In genomic region chr2:127906206-127906926, GRCh38 we compare ENCODE assay signal across 16 cellular contexts. TPM values are rescaled to one million over a fixed set of nuclear protein-coding genes. Genes with fewer than 3 reads are reported as not detected.
DNase-seq lines count a peak whose midpoint lies in the region; ATAC-seq and TF ChIP-seq lines count a peak whose summit lies in the region.
"Had no signal": no experiment of that assay in that cellular context is flagged by ENCODE, and none has a peak within 500 bp of the region (broad histone marks: within the 10 kb centered on the region; RNA-seq: fewer than 3 reads in every experiment).

No MANE protein-coding gene starts in this region.

- no peak overlapping the region for H3K56ac ChIP-seq in IMR-90 (ENCODE audit: extremely low read depth, insufficient read depth, low read length)

- BruUV-seq in IMR-90 (replicated peaks; lab: Mats Ljungman, UMichigan): no TSS peak

- no peak overlapping the region for H4K91ac ChIP-seq in IMR-90 (ENCODE audit: insufficient read depth, low read depth, low read length)

- dilution Hi-C loops in IMR-90 (cut with HindIII; ENCODE audit: low sequenced_read_pairs, unreplicated experiment): no loop called here

- H3K4me1 Mint-ChIP-seq in neural progenitor cell: no peaks in the 10 kb centered on the region

- H3K9me3 Mint-ChIP-seq in neural progenitor cell: no peaks in the 10 kb centered on the region
- H3K9me3 Mint-ChIP-seq: activated T-helper 2 cell treated with anti-CD3 and anti-CD28 coated beads, Interferon-gamma antibody, Interleukin-2, Interleukin-4, amounts not matched to agents 10 μg/mL and 5 μg/mL and 100 μg/mL, durations not matched to agents 14 hours and 24 hours and 36 hours had no signal

- no peak overlapping the region for H3K9ac ChIP-seq in IMR-90 (ENCODE audit: low read depth, low read length)
- no peak overlapping the region for H3K9ac ChIP-seq in neural progenitor cell

- no peaks in the 10 kb centered on the region for H3K79me1 ChIP-seq in IMR-90 (ENCODE audit: low read depth in 1 of 2, low read length in 2 of 2)

- H3K27ac Mint-ChIP-seq in neural progenitor cell: no peak overlapping the region
- H3K27ac Mint-ChIP-seq: activated T-helper 2 cell treated with anti-CD3 and anti-CD28 coated beads, Interferon-gamma antibody, Interleukin-2, Interleukin-4, amounts not matched to agents 10 μg/mL and 5 μg/mL and 100 μg/mL, durations not matched to agents 14 hours and 24 hours and 36 hours had no signal

- no peaks in the 10 kb centered on the region for H4K20me1 ChIP-seq in IMR-90 (ENCODE audit: insufficient read depth, low read length)
- no peaks in the 10 kb centered on the region for H4K20me1 ChIP-seq in neural progenitor cell (ENCODE audit: low read depth)

- no peak for ATAC-seq in IMR-90 (ENCODE audit: low read depth)

- H3K9me3 ChIP-seq in IMR-90 (ENCODE audit: control insufficient read depth, insufficient read depth, low read length) (no peaks in the 10 kb centered on the region), neural progenitor cell (ENCODE audit: low read depth) (no peaks in the 10 kb centered on the region)
- H3K9me3 ChIP-seq: upper lobe of left lung had no signal

- H3K18ac ChIP-seq in IMR-90 (ENCODE audit: low read depth, low read length): no peak overlapping the region

- WGBS in IMR-90 (ENCODE audit: extremely low coverage in 2 of 2, insufficient read length in 1 of 2), 2 experiments: 59% methylated on average over 7 of the region's 21 CpGs; no CpG with 5 or more reads in 1 of the 2 experiments

- POLR2A ChIA-PET in IMR-90 (lab: Charles Lee; ENCODE audit: unreplicated experiment): no interaction called here

- H3K27ac ChIP-seq in IMR-90 (ENCODE audit: insufficient read depth, low read length): no peak overlapping the region
- no peak overlapping the region for H3K27ac ChIP-seq in neural progenitor cell
- H3K27ac ChIP-seq: C4-2B, upper lobe of left lung had no signal

- intact Hi-C loops in IMR-90 (cut with micrococcal nuclease): no loop called here

- no peak overlapping the region for H2BK20ac ChIP-seq in IMR-90 (ENCODE audit: low read depth, low read length)

- no peak overlapping the region for H3K23ac ChIP-seq in IMR-90 (ENCODE audit: low read depth, low read length)

- H2AFZ ChIP-seq in IMR-90 (replicated peaks; ENCODE audit: low read length, poor library complexity): peak overlapping the region; percentile 26
- H2AFZ ChIP-seq in neural progenitor cell (replicated peaks): peak overlapping the region; percentile 88

- no peaks in the 10 kb centered on the region for H3K36me3 Mint-ChIP-seq in neural progenitor cell

- no peaks in the 10 kb centered on the region for H3F3A ChIP-seq in neural progenitor cell (ENCODE audit: low read depth)

- H3K9me1 ChIP-seq in IMR-90 (ENCODE audit: insufficient read depth, low read length): no peaks in the 10 kb centered on the region

- TF ChIP-seq RAD21 in IMR-90 (IDR thresholded peaks at IDR 0.05; ENCODE audit: low read length): no peak

- H4K5ac ChIP-seq in IMR-90 (ENCODE audit: low read depth, low read length): no peak overlapping the region

- peaks cover 2% of the 10 kb centered on the region for H3K27me3 Mint-ChIP-seq in neural progenitor cell (ENCODE audit: insufficient read depth, low read depth)

- no peak overlapping the region for H4K8ac ChIP-seq in IMR-90 (ENCODE audit: low read depth in 2 of 2, low read length in 2 of 2)

- H3K79me2 ChIP-seq in neural progenitor cell (ENCODE audit: low read depth): no peaks in the 10 kb centered on the region

- H3K4me2 ChIP-seq in IMR-90 (ENCODE audit: low read depth, low read length) (no peak overlapping the region), neural progenitor cell (peak overlapping the region; percentile 26)

- no peak overlapping the region for H3K14ac ChIP-seq in IMR-90 (replicated peaks; ENCODE audit: low read depth, low read length)

- H3K4me1 ChIP-seq in IMR-90 (ENCODE audit: control insufficient read depth, insufficient read depth, low read length): no peaks in the 10 kb centered on the region
- H3K4me1 ChIP-seq in neural progenitor cell: no peaks in the 10 kb centered on the region
- H3K4me1 ChIP-seq: upper lobe of left lung had no signal

- peaks cover 6% of the 10 kb centered on the region; the same call in 1 of the 2 replicates for H3K27me3 ChIP-seq in IMR-90 (ENCODE audit: control insufficient read depth, insufficient read depth, low read length)
- peaks cover 7% of the 10 kb centered on the region for H3K27me3 ChIP-seq in neural progenitor cell
- H3K27me3 ChIP-seq: upper lobe of left lung had no signal

- TF ChIP-seq CTCF in IMR-90 (conservative IDR thresholded peaks at IDR 0.05; ENCODE audit: low read depth, low read length): no peak
- no peak for TF ChIP-seq CTCF in neural progenitor cell (IDR thresholded peaks at IDR 0.05)

- H3K4me3 ChIP-seq in IMR-90 (ENCODE audit: insufficient read depth, low read depth, low read length): no peak overlapping the region
- no peak overlapping the region for H3K4me3 ChIP-seq in neural progenitor cell
- H3K4me3 ChIP-seq: upper lobe of left lung had no signal

- H2AK5ac ChIP-seq in IMR-90 (ENCODE audit: low read depth, low read length): no peak overlapping the region

- H2AK9ac ChIP-seq in IMR-90 (replicated peaks; ENCODE audit: low read depth, low read length, poor library complexity): no peak overlapping the region

- CTCF ChIA-PET in IMR-90 (lab: Yijun Ruan, JAX): no interaction called here

- no peaks in the 10 kb centered on the region for H3K36me3 ChIP-seq in IMR-90 (ENCODE audit: control insufficient read depth, insufficient read depth, low read length)
- no peaks in the 10 kb centered on the region for H3K36me3 ChIP-seq in neural progenitor cell
- H3K36me3 ChIP-seq: upper lobe of left lung had no signal

- H2BK15ac ChIP-seq in IMR-90 (ENCODE audit: low read depth, low read length): no peak overlapping the region

- peak; percentile 66 for DNase-seq in DMS53 (lab: John Stamatoyannopoulos, UW)
- DNase-seq in DMS53 treated with DMSO at 0.1 percent for 48 hours (lab: John Stamatoyannopoulos, UW; ENCODE audit: unreplicated experiment): no peak
- DNase-seq in IMR-90: no peak
- DNase-seq in SW480 (ENCODE audit: low spot score): peak; percentile 30
- DNase-seq in neural progenitor cell (ENCODE audit: low spot score): no peak
- DNase-seq in stimulated activated CD4-positive, alpha-beta T cell treated with anti-CD3 and anti-CD28 coated beads, Interleukin-12 subunit alpha, Interleukin-12 subunit beta, amount 100 ng/mL, for 4 hours: no peak
- no peak for DNase-seq in activated CD4-positive, CD25-positive, alpha-beta regulatory T cell (lab: John Stamatoyannopoulos, UW)
- no peak for DNase-seq in activated naive CD4-positive, alpha-beta T cell treated with anti-CD3 and anti-CD28 coated beads, Interleukin-2, amount 50 U/mL, for 16 hours
- DNase-seq: effector memory CD4-positive, alpha-beta T cell; NCI-H187 treated with DMSO at 0.1 percent for 48 hours; NCI-H524; stimulated activated naive CD4-positive, alpha-beta T cell treated with Interleukin-2 at 50 U/mL for 16 hours; T-helper 2 cell; upper lobe of left lung had no signal

- no peak overlapping the region for H2BK5ac ChIP-seq in IMR-90 (ENCODE audit: low read depth, low read length, poor library complexity, severe bottlenecking)

- TF ChIP-seq POLR2A in IMR-90 (IDR thresholded peaks at IDR 0.05; ENCODE audit: low read depth, low read length): no peak

- no peak overlapping the region for H2BK120ac ChIP-seq in IMR-90 (ENCODE audit: low read depth, low read length)

- in situ Hi-C loops in IMR-90 (cut with MboI; ENCODE audit: low sequenced_read_pairs): no loop called here

- H3K4me3 Mint-ChIP-seq in neural progenitor cell: peak overlapping the region; percentile 37

- H3K4ac ChIP-seq in IMR-90 (ENCODE audit: low read depth, low read length): no peak overlapping the region

TF ChIP-seq in IMR-90, 13 proteins besides CTCF, POLR2A, EP300 and RAD21:
- no peak for TF ChIP-seq RFX5 (IDR thresholded peaks at IDR 0.05; ENCODE audit: low read depth, low read length)
- no peak for TF ChIP-seq BHLHE40 (IDR thresholded peaks at IDR 0.05; ENCODE audit: low read depth, low read length)
- no peak for TF ChIP-seq CHD1 (IDR thresholded peaks at IDR 0.05; ENCODE audit: low read depth, low read length)
- TF ChIP-seq MXI1 (IDR thresholded peaks at IDR 0.05; ENCODE audit: borderline replicate concordance, low read depth, low read length): no peak
- no peak for TF ChIP-seq USF2 (IDR thresholded peaks at IDR 0.05; ENCODE audit: low read depth, low read length)
- TF ChIP-seq MAZ (IDR thresholded peaks at IDR 0.05; ENCODE audit: borderline replicate concordance, low read depth, low read length): no peak
- no peak for TF ChIP-seq RCOR1 (IDR thresholded peaks at IDR 0.05; ENCODE audit: insufficient replicate concordance, low read length)
- TF ChIP-seq CEBPB (IDR thresholded peaks at IDR 0.05; ENCODE audit: low read depth, low read length): no peak
- no peak for TF ChIP-seq SMC3 (IDR thresholded peaks at IDR 0.05; ENCODE audit: low read depth, low read length)

RNA-seq across cellular contexts. Expression of gene AMMECR1L, which starts 20.6 kb away (rescaled TPM):
- total RNA-seq in IMR-90 (2012; rRNA removed): 14.0 and 16.1 TPM in 2 replicates
- polyA plus RNA-seq in IMR-90 (2012; rRNA removed): 11.0 and 13.4 TPM in 2 replicates
- polyA plus RNA-seq in IMR-90 (2012; cell fraction: cytosol; rRNA removed): 4.8 and 6.4 TPM in 2 replicates
- polyA plus RNA-seq in IMR-90 (2012; cell fraction: nucleus; rRNA removed; ENCODE audit: low replicate concordance): 9.6 and 30.5 TPM in 2 replicates
- total RNA-seq in neural progenitor cell (ENCODE audit: low replicate concordance): 19.0 and 21.0 TPM in 2 replicates

RNA-seq across cellular contexts. Expression of gene POLR2D, which starts 48.4 kb away (rescaled TPM):
- total RNA-seq in IMR-90 (2012; rRNA removed) (41.6 and 42.2 TPM in 2 replicates), neural progenitor cell (ENCODE audit: low replicate concordance) (32.2 and 33.7 TPM in 2 replicates)
- polyA plus RNA-seq in IMR-90 (2012; rRNA removed): 12.9 and 18.0 TPM in 2 replicates
- 4.8 and 9.3 TPM in 2 replicates for polyA plus RNA-seq in IMR-90 (2012; cell fraction: cytosol; rRNA removed)
- polyA plus RNA-seq in IMR-90 (2012; cell fraction: nucleus; rRNA removed; ENCODE audit: low replicate concordance): 1.8 and 7.5 TPM in 2 replicates

Comparison
In these comparisons a context has a peak if more than half of its experiments do, and no peak if none do; other contexts are left out.
1. DNase-seq: peak in DMS53 (single experiment) and SW480 (single experiment); none in DMS53 treated with DMSO at 0.1 percent for 48 hours (single experiment), IMR-90 (single experiment), neural progenitor cell (single experiment), stimulated activated CD4-positive, alpha-beta T cell treated with anti-CD3 and anti-CD28 coated beads, Interleukin-12 subunit alpha, Interleukin-12 subunit beta, amount 100 ng/mL, for 4 hours (single experiment), activated CD4-positive, CD25-positive, alpha-beta regulatory T cell (0 of 4) and activated naive CD4-positive, alpha-beta T cell treated with anti-CD3 and anti-CD28 coated beads, Interleukin-2, amount 50 U/mL, for 16 hours (single experiment).